Comparison of ENCODE assay signal across 10 cellular contexts in genomic region chr13:113861433-113862030, GRCh38. TPM values are rescaled to one million over a fixed set of nuclear protein-coding genes. Genes with fewer than 3 reads are reported as not detected.
DNase-seq lines count a peak whose midpoint lies in the region; ATAC-seq and TF ChIP-seq lines count a peak whose summit lies in the region.
"Had no signal": no experiment of that assay in that cellular context is flagged by ENCODE, and none has a peak within 500 bp of the region (broad histone marks: within the 10 kb centered on the region; RNA-seq: fewer than 3 reads in every experiment).

No MANE protein-coding gene starts in this region.

- TF ChIP-seq CTCF in right atrium auricular region (IDR thresholded peaks at IDR 0.05) = no peak

- H3K4me3 ChIP-seq in H7 (ENCODE audit: insufficient read depth, low read depth, low read length) (no peak overlapping the region), adipocyte (ENCODE audit: low read length) (peak overlapping the region; percentile 82), right atrium auricular region (no peak overlapping the region)

- DNase-seq in H7 (peak; percentile 62), adipocyte (ENCODE audit: low read depth) (peak; percentile 20), right atrium auricular region (ENCODE audit: low spot score) (peak; percentile 49), AG20443 (ENCODE audit: low spot score) (no peak), left colon (no peak)
- DNase-seq in stimulated activated naive B cell treated with anti-CD40 and anti-IgM and Interleukin-4, amounts not matched to agents 10 μg/mL and 1 μg/mL and 100 μg/mL, for 72 hours = no peak
- DNase-seq in activated T-helper 1 cell treated with anti-CD3 and anti-CD28 coated beads, Interleukin-12 subunit alpha, Interleukin-12 subunit beta, Interleukin-2, Interleukin-4 antibody, amounts not matched to agents 30 ng/mL and 10 ng/mL and 1 ng/mL, durations not matched to agents 14 hours and 24 hours and 36 hours (ENCODE audit: low spot score) = no peak
- DNase-seq: erythroblast, NCI-H1694 had no signal

- H3K27me3 Mint-ChIP-seq in stimulated activated naive B cell treated with anti-CD40 and anti-IgM and Interleukin-4, amounts not matched to agents 10 μg/mL and 1 μg/mL and 100 μg/mL, for 72 hours = peaks cover 43 to 45% of the 10 kb centered on the region in 2 donors
- peaks cover 31% of the 10 kb centered on the region for H3K27me3 Mint-ChIP-seq in activated T-helper 1 cell treated with anti-CD3 and anti-CD28 coated beads, Interleukin-12 subunit alpha, Interleukin-12 subunit beta, Interleukin-2, Interleukin-4 antibody, amounts not matched to agents 30 ng/mL and 10 ng/mL and 1 ng/mL, durations not matched to agents 14 hours and 24 hours and 36 hours (ENCODE audit: insufficient read depth)

- peaks cover 19% of the 10 kb centered on the region for H3K27me3 ChIP-seq in H7 (ENCODE audit: control insufficient read depth, insufficient read depth, low read length)
- H3K27me3 ChIP-seq in adipocyte (replicated peaks; ENCODE audit: control insufficient read depth, insufficient read depth, low read length) = no peaks in the 10 kb centered on the region
- no peaks in the 10 kb centered on the region for H3K27me3 ChIP-seq in right atrium auricular region

- H3K9me3 ChIP-seq in adipocyte (ENCODE audit: control insufficient read depth, low read length) (no peaks in the 10 kb centered on the region), right atrium auricular region (no peaks in the 10 kb centered on the region)

- H3K27ac ChIP-seq in right atrium auricular region = peak overlapping the region; percentile 84 to 89
- H3K27ac ChIP-seq: neutrophil had no signal

- peaks cover 51 to 70% of the 10 kb centered on the region in 2 donors for H3K36me3 Mint-ChIP-seq in stimulated activated naive B cell treated with anti-CD40 and anti-IgM and Interleukin-4, amounts not matched to agents 10 μg/mL and 1 μg/mL and 100 μg/mL, for 72 hours
- H3K36me3 Mint-ChIP-seq in activated T-helper 1 cell treated with anti-CD3 and anti-CD28 coated beads, Interleukin-12 subunit alpha, Interleukin-12 subunit beta, Interleukin-2, Interleukin-4 antibody, amounts not matched to agents 30 ng/mL and 10 ng/mL and 1 ng/mL, durations not matched to agents 14 hours and 24 hours and 36 hours (ENCODE audit: low read depth) = no peaks in the 10 kb centered on the region

- peak overlapping the region; percentile 88 for H3K27ac Mint-ChIP-seq in stimulated activated naive B cell treated with anti-CD40 and anti-IgM and Interleukin-4, amounts not matched to agents 10 μg/mL and 1 μg/mL and 100 μg/mL, for 72 hours
- H3K27ac Mint-ChIP-seq in activated T-helper 1 cell treated with anti-CD3 and anti-CD28 coated beads, Interleukin-12 subunit alpha, Interleukin-12 subunit beta, Interleukin-2, Interleukin-4 antibody, amounts not matched to agents 30 ng/mL and 10 ng/mL and 1 ng/mL, durations not matched to agents 14 hours and 24 hours and 36 hours = no peak overlapping the region

- peaks cover 2% of the 10 kb centered on the region for H3K4me1 ChIP-seq in adipocyte (ENCODE audit: control insufficient read depth, insufficient read depth, low read length)
- peaks cover 0 to 60% of the 10 kb centered on the region in 2 donors for H3K4me1 ChIP-seq in right atrium auricular region

- H3K4me1 Mint-ChIP-seq in stimulated activated naive B cell treated with anti-CD40 and anti-IgM and Interleukin-4, amounts not matched to agents 10 μg/mL and 1 μg/mL and 100 μg/mL, for 72 hours = peaks cover 39 to 44% of the 10 kb centered on the region in 2 donors
- H3K4me1 Mint-ChIP-seq in activated T-helper 1 cell treated with anti-CD3 and anti-CD28 coated beads, Interleukin-12 subunit alpha, Interleukin-12 subunit beta, Interleukin-2, Interleukin-4 antibody, amounts not matched to agents 30 ng/mL and 10 ng/mL and 1 ng/mL, durations not matched to agents 14 hours and 24 hours and 36 hours (ENCODE audit: low read depth) = peaks cover 5% of the 10 kb centered on the region

- peak overlapping the region; percentile 58 to 63 for H3K4me3 Mint-ChIP-seq in stimulated activated naive B cell treated with anti-CD40 and anti-IgM and Interleukin-4, amounts not matched to agents 10 μg/mL and 1 μg/mL and 100 μg/mL, for 72 hours
- H3K4me3 Mint-ChIP-seq in activated T-helper 1 cell treated with anti-CD3 and anti-CD28 coated beads, Interleukin-12 subunit alpha, Interleukin-12 subunit beta, Interleukin-2, Interleukin-4 antibody, amounts not matched to agents 30 ng/mL and 10 ng/mL and 1 ng/mL, durations not matched to agents 14 hours and 24 hours and 36 hours = no peak overlapping the region

- peak overlapping the region; percentile 88 for H3K9ac ChIP-seq in adipocyte (ENCODE audit: low read length)

- H3K36me3 ChIP-seq in H7 (replicated peaks; ENCODE audit: control insufficient read depth, insufficient read depth, low read length) (no peaks in the 10 kb centered on the region), adipocyte (ENCODE audit: control insufficient read depth, insufficient read depth, low read length, severe bottlenecking) (peaks cover 7% of the 10 kb centered on the region), right atrium auricular region (no peaks in the 10 kb centered on the region)
- H3K36me3 ChIP-seq: neutrophil had no signal

- intact Hi-C loops in activated T-helper 1 cell treated with anti-CD3 and anti-CD28 coated beads, Interleukin-12 subunit alpha, Interleukin-12 subunit beta, Interleukin-2, Interleukin-4 antibody, amounts not matched to agents 30 ng/mL and 10 ng/mL and 1 ng/mL, durations not matched to agents 14 hours and 24 hours and 36 hours (cut with micrococcal nuclease) = loop anchor here (5.0 kb wide), 1 partner anchor 366 kb away; no protein-coding TSS in a partner anchor
- intact Hi-C loops in left colon (cut with DNase I, micrococcal nuclease) = no loop called here

- peaks cover 9 to 13% of the 10 kb centered on the region in 2 donors for H3K9me3 Mint-ChIP-seq in stimulated activated naive B cell treated with anti-CD40 and anti-IgM and Interleukin-4, amounts not matched to agents 10 μg/mL and 1 μg/mL and 100 μg/mL, for 72 hours
- peaks cover 12% of the 10 kb centered on the region for H3K9me3 Mint-ChIP-seq in activated T-helper 1 cell treated with anti-CD3 and anti-CD28 coated beads, Interleukin-12 subunit alpha, Interleukin-12 subunit beta, Interleukin-2, Interleukin-4 antibody, amounts not matched to agents 30 ng/mL and 10 ng/mL and 1 ng/mL, durations not matched to agents 14 hours and 24 hours and 36 hours

- ATAC-seq in stimulated activated naive B cell treated with anti-CD40 and anti-IgM and Interleukin-4, amounts not matched to agents 10 μg/mL and 1 μg/mL and 100 μg/mL, for 72 hours (replicated peaks) = no peak
- ATAC-seq in left colon = no peak

RNA-seq across cellular contexts. Expression of gene GAS6, which starts 2.3 kb away (rescaled TPM):
- total RNA-seq in H7 (2014; rRNA removed; shearing (Covaris generic)) = 9.1 and 15.1 TPM in 2 replicates
- total RNA-seq in right atrium auricular region (100 to 1,000 TPM; 206 to 254 TPM), left colon (100 to 1,000 TPM; 125 to 185 TPM)
- 0.62 and 0.98 TPM in 2 replicates for total RNA-seq in activated T-helper 1 cell treated with anti-CD3 and anti-CD28 coated beads, Interleukin-12 subunit alpha, Interleukin-12 subunit beta, Interleukin-2, Interleukin-4 antibody, amounts not matched to agents 30 ng/mL and 10 ng/mL and 1 ng/mL, durations not matched to agents 14 hours and 24 hours and 36 hours

Comparison
In these comparisons a context has a peak if more than half of its experiments do, and no peak if none do; other contexts are left out.
1. DNase-seq: peak in H7 (single experiment), adipocyte (single experiment) and right atrium auricular region (single experiment); none in stimulated activated naive B cell treated with anti-CD40 and anti-IgM and Interleukin-4, amounts not matched to agents 10 μg/mL and 1 μg/mL and 100 μg/mL, for 72 hours (single experiment), AG20443 (single experiment), activated T-helper 1 cell treated with anti-CD3 and anti-CD28 coated beads, Interleukin-12 subunit alpha, Interleukin-12 subunit beta, Interleukin-2, Interleukin-4 antibody, amounts not matched to agents 30 ng/mL and 10 ng/mL and 1 ng/mL, durations not matched to agents 14 hours and 24 hours and 36 hours (single experiment) and left colon (0 of 2).